In the genomic region with DNA sequence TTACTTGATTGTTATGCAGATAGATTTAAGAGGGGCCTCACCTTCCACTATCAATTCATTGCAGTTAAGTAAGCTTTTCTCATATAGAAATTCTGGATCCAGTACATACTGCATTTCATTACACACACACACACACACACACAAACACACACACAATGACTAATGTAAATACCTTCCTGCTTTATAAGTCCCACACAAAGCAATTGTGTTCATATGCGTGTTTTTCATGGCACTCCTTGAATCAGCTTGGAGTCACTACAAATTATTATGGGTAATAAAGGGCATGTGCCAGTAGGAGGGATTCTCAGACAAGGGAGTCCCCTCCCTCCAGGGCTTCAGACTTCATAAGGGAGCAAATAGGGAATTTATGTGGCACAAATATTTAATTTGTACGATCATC, we compare ENCODE assay signal across 26 cellular contexts. TPM values are rescaled to one million over a fixed set of nuclear protein-coding genes. Genes with fewer than 3 reads are reported as not detected.
DNase-seq lines count a peak whose midpoint lies in the region; ATAC-seq lines count a peak whose summit lies in the region.
"Had no signal": no experiment of that assay in that cellular context is flagged by ENCODE, and none has a peak within 500 bp of the region (broad histone marks: within the 10 kb centered on the region; RNA-seq: fewer than 3 reads in every experiment).

No MANE protein-coding gene starts in this region.

- H3K9me2 ChIP-seq in GM23248 (ENCODE audit: insufficient read depth): no peaks in the 10 kb centered on the region

- peaks cover 30% of the 10 kb centered on the region for H3K79me1 ChIP-seq in mesenchymal stem cell (replicated peaks; ENCODE audit: low read length, poor library complexity, severe bottlenecking)

- no peak overlapping the region for H3K4me3 Mint-ChIP-seq in effector memory CD8-positive, alpha-beta T cell
- H3K4me3 Mint-ChIP-seq: activated CD4-positive, alpha-beta memory T cell treated with anti-CD3 and anti-CD28 coated beads, Interleukin-2, amount 10 ng/mL, durations not matched to agents 7 days and 5 days; activated naive CD8-positive, alpha-beta T cell treated with anti-CD3 and anti-CD28 coated beads for 36 hours; CD14-positive monocyte; nephron had no signal

- peaks cover 10% of the 10 kb centered on the region; the same call in 1 of the 2 replicates for H3F3A ChIP-seq in GM23248 (ENCODE audit: insufficient read depth)

- H3K4me1 Mint-ChIP-seq in effector memory CD8-positive, alpha-beta T cell (ENCODE audit: low read depth in 2 of 2): peaks cover 0 to 2% of the 10 kb centered on the region in 2 donors

- H3K4me1 ChIP-seq in GM23248 (ENCODE audit: insufficient read depth) (peaks cover 9% of the 10 kb centered on the region), mesenchymal stem cell (ENCODE audit: control insufficient read depth, insufficient read depth, low read depth, low read length) (no peaks in the 10 kb centered on the region)
- H3K4me1 ChIP-seq: parathyroid adenoma, SJCRH30 had no signal

- no peak overlapping the region for H3K4ac ChIP-seq in mesenchymal stem cell (ENCODE audit: low read depth in 1 of 2, low read length in 2 of 2)

- H2BK120ac ChIP-seq in mesenchymal stem cell (ENCODE audit: low read depth, low read length): no peak overlapping the region

- H3K36me3 Mint-ChIP-seq in effector memory CD8-positive, alpha-beta T cell (ENCODE audit: insufficient read depth): no peaks in the 10 kb centered on the region
- H3K36me3 Mint-ChIP-seq: CD14-positive monocyte had no signal

- no peaks in the 10 kb centered on the region for H4K20me1 ChIP-seq in GM23248 (ENCODE audit: insufficient read depth)

- no peak overlapping the region for H2BK12ac ChIP-seq in mesenchymal stem cell (ENCODE audit: low read length in 2 of 2)

- ATAC-seq in HG02852 (IDR thresholded peaks at IDR 0.05; ENCODE audit: unreplicated experiment): no peak
- ATAC-seq in effector memory CD8-positive, alpha-beta T cell (replicated peaks): no peak
- ATAC-seq: gastrocnemius medialis, mucosa of descending colon, right cardiac atrium had no signal

- no peaks in the 10 kb centered on the region for H3K27me3 Mint-ChIP-seq in effector memory CD8-positive, alpha-beta T cell

- H3K9ac ChIP-seq in GM23248 (no peak overlapping the region), mesenchymal stem cell (ENCODE audit: low read length) (no peak overlapping the region)
- H3K9ac ChIP-seq: KMS-11, parathyroid adenoma had no signal

- H3K27ac ChIP-seq in GM23248 (no peak overlapping the region), epithelial cell of prostate (peak overlapping the region; percentile 85), mesenchymal stem cell (ENCODE audit: low read length, poor library complexity, severe bottlenecking) (no peak overlapping the region)
- H3K27ac ChIP-seq: gastrocnemius medialis, hepatocyte, KMS-11, parathyroid adenoma, PC-9, SJCRH30 had no signal

- H3K14ac ChIP-seq in mesenchymal stem cell (ENCODE audit: low read length in 2 of 2): no peak overlapping the region

- no peak overlapping the region for H3K27ac Mint-ChIP-seq in effector memory CD8-positive, alpha-beta T cell
- H3K27ac Mint-ChIP-seq: activated CD4-positive, alpha-beta memory T cell treated with anti-CD3 and anti-CD28 coated beads, Interleukin-2, amount 10 ng/mL, durations not matched to agents 7 days and 5 days; activated naive CD8-positive, alpha-beta T cell treated with anti-CD3 and anti-CD28 coated beads for 36 hours; nephron had no signal

- DNase-seq in GM23248 (peak; percentile 45), SW480 (ENCODE audit: low spot score) (peak; percentile 12), epithelial cell of prostate (ENCODE audit: low read depth, low spot score) (peak; percentile 73), mesenchymal stem cell (peak; percentile 35), amygdala (lab: John Stamatoyannopoulos, UW) (no peak)
- no peak for DNase-seq in effector memory CD8-positive, alpha-beta T cell
- DNase-seq: activated CD4-positive, alpha-beta memory T cell treated with anti-CD3 and anti-CD28 coated beads, Interleukin-2, amount 10 ng/mL, durations not matched to agents 7 days and 5 days; activated CD4-positive, CD25-positive, alpha-beta regulatory T cell treated with anti-CD3 and anti-CD28 coated beads, Interleukin-2, amount 50 U/mL, for 72 hours; activated effector memory CD4-positive, alpha-beta T cell treated with Interleukin-2 at 50 U/mL for 16 hours; activated naive CD8-positive, alpha-beta T cell treated with anti-CD3 and anti-CD28 coated beads for 36 hours; cortex of kidney; gastrocnemius medialis; mucosa of descending colon; NCI-H524; PC-9; right cardiac atrium; SJCRH30; stimulated activated CD4-positive, alpha-beta T cell treated with anti-CD3 and anti-CD28 coated beads, Interleukin-4, amount 100 ng/mL, for 4 hours; stimulated activated naive CD4-positive, alpha-beta T cell had no signal

- no peak overlapping the region for H3K4me3 ChIP-seq in GM23248
- no peak overlapping the region for H3K4me3 ChIP-seq in mesenchymal stem cell (ENCODE audit: insufficient read depth in 1 of 2, low read depth in 1 of 2, low read length in 2 of 2)
- H3K4me3 ChIP-seq: gastrocnemius medialis, hepatocyte, mucosa of descending colon, PC-9, SJCRH30 had no signal

- no peak overlapping the region for H2AFZ ChIP-seq in GM23248
- H2AFZ ChIP-seq in mesenchymal stem cell (ENCODE audit: low read depth, low read length): no peak overlapping the region
- H2AFZ ChIP-seq: hepatocyte, parathyroid adenoma, PC-9 had no signal

- no peak overlapping the region for H3K18ac ChIP-seq in mesenchymal stem cell (ENCODE audit: low read depth in 1 of 2, low read length in 2 of 2)

- WGBS in GM23248 (ENCODE audit: low coverage in 1 of 2, low lambda C conversion rate in 2 of 2, missing lambda C conversion rate in 2 of 2), 2 experiments: 70 to 74% methylated on average over 2 of the region's 2 CpGs
- 83% methylated on average over 2 of the region's 2 CpGs for WGBS in mesenchymal stem cell

- no peak overlapping the region for H4K8ac ChIP-seq in mesenchymal stem cell (ENCODE audit: low read length)

- H3K36me3 ChIP-seq in GM23248 (ENCODE audit: low read depth) (no peaks in the 10 kb centered on the region), mesenchymal stem cell (ENCODE audit: control insufficient read depth in 1 of 2, insufficient read depth in 2 of 2, low read depth in 1 of 2, low read length in 2 of 2) (peaks cover 0 to 3% of the 10 kb centered on the region in 2 experiments)
- H3K36me3 ChIP-seq: gastrocnemius medialis, SJCRH30 had no signal

- in situ Hi-C loops in GM23248 (cut with MboI): no loop called here

- no peak overlapping the region for H2BK5ac ChIP-seq in mesenchymal stem cell (ENCODE audit: low read depth, low read length, poor library complexity, severe bottlenecking)

- H3K9me3 ChIP-seq in GM23248 (ENCODE audit: low read depth): no peaks in the 10 kb centered on the region
- peaks cover 9% of the 10 kb centered on the region for H3K9me3 ChIP-seq in mesenchymal stem cell (ENCODE audit: control insufficient read depth, low read length)
- H3K9me3 ChIP-seq: gastrocnemius medialis had no signal

- H3K79me2 ChIP-seq in GM23248 (ENCODE audit: insufficient read depth): peaks cover 62% of the 10 kb centered on the region

- no peak overlapping the region for H4K91ac ChIP-seq in mesenchymal stem cell (ENCODE audit: low read length)

- H3K9me3 Mint-ChIP-seq in effector memory CD8-positive, alpha-beta T cell: peaks cover 0 to 10% of the 10 kb centered on the region in 2 donors

- H2BK15ac ChIP-seq in mesenchymal stem cell (ENCODE audit: low read depth, poor library complexity, severe bottlenecking): no peak overlapping the region

- no peaks in the 10 kb centered on the region for H3K27me3 ChIP-seq in GM23248 (replicated peaks; ENCODE audit: insufficient read depth)
- H3K27me3 ChIP-seq in mesenchymal stem cell (ENCODE audit: control insufficient read depth in 1 of 2, insufficient read depth in 1 of 2, low read length in 2 of 2): no peaks in the 10 kb centered on the region
- H3K27me3 ChIP-seq: gastrocnemius medialis, hepatocyte, SJCRH30 had no signal

- no peak overlapping the region for H2AK5ac ChIP-seq in mesenchymal stem cell (ENCODE audit: low read length, severe bottlenecking)

- no peak overlapping the region for H3K23ac ChIP-seq in mesenchymal stem cell (ENCODE audit: low read length in 2 of 2)

- H3K4me2 ChIP-seq in GM23248 (ENCODE audit: unreplicated experiment) (no peak overlapping the region), mesenchymal stem cell (ENCODE audit: low read length, poor library complexity, severe bottlenecking) (no peak overlapping the region)
- H3K4me2 ChIP-seq: hepatocyte, KMS-11, PC-9 had no signal

RNA-seq across cellular contexts. Expression of a gene that starts 4.5 kb away (rescaled TPM):
- 5.8 and 5.9 TPM in 2 replicates for total RNA-seq in GM23248 (2014; rRNA removed; shearing (Covaris generic))
- polyA plus RNA-seq in GM23248 (2016; fragmentation: Nextera tagmentation; extraction: Ambion mirVana): 4.8 and 5.7 TPM in 2 replicates
- polyA plus RNA-seq in mesenchymal stem cell (2013, experiment 1 of 2): 11.6 TPM
- polyA plus RNA-seq in mesenchymal stem cell (2013, experiment 2 of 2): 11.1 TPM
- total RNA-seq: activated naive CD8-positive, alpha-beta T cell treated with anti-CD3 and anti-CD28 coated beads for 36 hours had no signal
- polyA plus RNA-seq: CD14-positive monocyte had no signal

RNA-seq across cellular contexts. Expression of a gene that starts 29.9 kb away (rescaled TPM):
- total RNA-seq in GM23248 (2014; rRNA removed; shearing (Covaris generic)): not detected in 2 replicates
- 0.26 and 0.79 TPM in 2 replicates for polyA plus RNA-seq in GM23248 (2016; fragmentation: Nextera tagmentation; extraction: Ambion mirVana)
- polyA plus RNA-seq in mesenchymal stem cell (2013, experiment 1 of 2): 0.55 TPM
- 0.63 TPM for polyA plus RNA-seq in mesenchymal stem cell (2013, experiment 2 of 2)
- total RNA-seq: activated CD4-positive, alpha-beta memory T cell treated with anti-CD3 and anti-CD28 coated beads, Interleukin-2, amount 10 ng/mL, durations not matched to agents 7 days and 5 days; activated naive CD8-positive, alpha-beta T cell treated with anti-CD3 and anti-CD28 coated beads for 36 hours; T-helper 1 cell treated with Interleukin-12 subunit alpha and Interleukin-12 subunit beta and Interleukin-4 antibody, amounts not matched to agents 30 ng/mL and 1 ng/mL, for 36 hours had no signal
- polyA plus RNA-seq: CD14-positive monocyte had no signal

Comparison
In these comparisons a context has a peak if more than half of its experiments do, and no peak if none do; other contexts are left out.
1. DNase-seq: peak in GM23248 (single experiment), SW480 (single experiment), epithelial cell of prostate (single experiment) and mesenchymal stem cell (single experiment); none in effector memory CD8-positive, alpha-beta T cell (0 of 3) and amygdala (0 of 56).